23 cellular contexts compared by ENCODE assay signal in genomic region chr1:39109653-39110052, GRCh38.
DNase-seq lines count a peak whose midpoint lies in the region; ATAC-seq, FAIRE-seq and TF ChIP-seq lines count a peak whose summit lies in the region.
"Had no signal": no experiment of that assay in that cellular context is flagged by ENCODE, and none has a peak within 500 bp of the region (broad histone marks: within the 10 kb centered on the region; RNA-seq: fewer than 3 reads in every experiment).

No MANE protein-coding gene starts in this region.

- H3K4me3 Mint-ChIP-seq in activated T-cell treated with anti-CD3 and anti-CD28 coated beads, Interleukin-2, amount 50 U/mL, for 72 hours: no peak overlapping the region
- no peak overlapping the region for H3K4me3 Mint-ChIP-seq in activated T-cell treated with anti-CD3 and anti-CD28 coated beads, Interleukin-2, amount 50 U/mL, for 24 hours
- H3K4me3 Mint-ChIP-seq: activated CD8-positive, alpha-beta memory T cell treated with anti-CD3 and anti-CD28 coated beads, Interleukin-2, amount 10 ng/mL, durations not matched to agents 7 days and 5 days; endodermal cell; mesothelial cell of epicardium; stimulated activated naive CD8-positive, alpha-beta T cell treated with anti-CD3 and anti-CD28 coated beads, Interleukin-15, Interleukin-2, amounts not matched to agents 100 ng/mL and 50 ng/mL, for 24 hours had no signal

- no peak for TF ChIP-seq CTCF in pancreas (IDR thresholded peaks at IDR 0.05)

- no peaks in the 10 kb centered on the region for H3K36me3 Mint-ChIP-seq in activated T-cell treated with anti-CD3 and anti-CD28 coated beads, Interleukin-2, amount 50 U/mL, for 72 hours (ENCODE audit: insufficient read depth in 2 of 2)
- H3K36me3 Mint-ChIP-seq in activated T-cell treated with anti-CD3 and anti-CD28 coated beads, Interleukin-2, amount 50 U/mL, for 24 hours (ENCODE audit: low read depth): peaks cover 4% of the 10 kb centered on the region
- H3K36me3 Mint-ChIP-seq: activated CD8-positive, alpha-beta memory T cell treated with anti-CD3 and anti-CD28 coated beads, Interleukin-2, amount 10 ng/mL, durations not matched to agents 7 days and 5 days; mesothelial cell of epicardium had no signal

- ATAC-seq in activated T-cell treated with anti-CD3 and anti-CD28 coated beads, Interleukin-2, amount 50 U/mL, for 72 hours (replicated peaks in 1 of 2): peak; percentile 17 to 42
- ATAC-seq in pancreas (no peak), HG03378 (IDR thresholded peaks at IDR 0.05; ENCODE audit: unreplicated experiment) (no peak)
- ATAC-seq: activated CD8-positive, alpha-beta memory T cell treated with anti-CD3 and anti-CD28 coated beads, Interleukin-2, amount 10 ng/mL, durations not matched to agents 7 days and 5 days had no signal

- intact Hi-C loops in pancreas (cut with DNase I): loop anchor here in 1 of 3 donors (10.0 kb wide), 1 partner anchor 265 kb away; no protein-coding TSS in a partner anchor

- H3K27ac ChIP-seq in epithelial cell of prostate: peak overlapping the region; percentile 97
- H3K27ac ChIP-seq in pancreas: no peak overlapping the region
- H3K27ac ChIP-seq: BLaER1 had no signal

- H3K4me3 ChIP-seq in pancreas: no peak overlapping the region
- H3K4me3 ChIP-seq: BLaER1, MG63, Peyer's patch had no signal

- H3K4me1 Mint-ChIP-seq in activated T-cell treated with anti-CD3 and anti-CD28 coated beads, Interleukin-2, amount 50 U/mL, for 72 hours (ENCODE audit: low read depth): peaks cover 22% of the 10 kb centered on the region
- peaks cover 22% of the 10 kb centered on the region for H3K4me1 Mint-ChIP-seq in activated T-cell treated with anti-CD3 and anti-CD28 coated beads, Interleukin-2, amount 50 U/mL, for 24 hours (ENCODE audit: low read depth)

- H3K4me1 ChIP-seq in pancreas: peaks cover 6 to 40% (median 10%) of the 10 kb centered on the region in 3 donors

- peak overlapping the region; percentile 65 for H3K27ac Mint-ChIP-seq in activated T-cell treated with anti-CD3 and anti-CD28 coated beads, Interleukin-2, amount 50 U/mL, for 72 hours
- no peak overlapping the region for H3K27ac Mint-ChIP-seq in activated T-cell treated with anti-CD3 and anti-CD28 coated beads, Interleukin-2, amount 50 U/mL, for 24 hours
- H3K27ac Mint-ChIP-seq: activated CD8-positive, alpha-beta memory T cell treated with anti-CD3 and anti-CD28 coated beads, Interleukin-2, amount 10 ng/mL, durations not matched to agents 7 days and 5 days; stimulated activated naive CD8-positive, alpha-beta T cell treated with anti-CD3 and anti-CD28 coated beads, Interleukin-15, Interleukin-2, amounts not matched to agents 100 ng/mL and 50 ng/mL, for 24 hours had no signal

- H3K9me3 Mint-ChIP-seq in activated T-cell treated with anti-CD3 and anti-CD28 coated beads, Interleukin-2, amount 50 U/mL, for 72 hours: no peaks in the 10 kb centered on the region
- no peaks in the 10 kb centered on the region for H3K9me3 Mint-ChIP-seq in activated T-cell treated with anti-CD3 and anti-CD28 coated beads, Interleukin-2, amount 50 U/mL, for 24 hours
- H3K9me3 Mint-ChIP-seq: endodermal cell; mesothelial cell of epicardium; stimulated activated naive CD8-positive, alpha-beta T cell treated with anti-CD3 and anti-CD28 coated beads, Interleukin-15, Interleukin-2, amounts not matched to agents 100 ng/mL and 50 ng/mL, for 24 hours had no signal

- H3K27me3 Mint-ChIP-seq in activated T-cell treated with anti-CD3 and anti-CD28 coated beads, Interleukin-2, amount 50 U/mL, for 72 hours (ENCODE audit: low read depth): peaks cover 11% of the 10 kb centered on the region
- H3K27me3 Mint-ChIP-seq in activated T-cell treated with anti-CD3 and anti-CD28 coated beads, Interleukin-2, amount 50 U/mL, for 24 hours: peaks cover 7% of the 10 kb centered on the region

- 71 to 83% methylated on average over 2 of the region's 2 CpGs for WGBS in pancreas, 2 donors

- DNase-seq in activated T-cell treated with anti-CD3 and anti-CD28 coated beads, Interleukin-2, amount 50 U/mL, for 72 hours: no peak
- DNase-seq in activated T-cell treated with anti-CD3 and anti-CD28 coated beads, Interleukin-2, amount 50 U/mL, for 24 hours: no peak
- DNase-seq in epithelial cell of prostate (ENCODE audit: low read depth, low spot score) (no peak), pancreas (no peak), NCI-H2196 (lab: John Stamatoyannopoulos, UW; ENCODE audit: unreplicated experiment) (no peak), NCI-H187 treated with DMSO at 0.1 percent for 48 hours (lab: John Stamatoyannopoulos, UW) (no peak), SHP77 (lab: John Stamatoyannopoulos, UW) (no peak)
- DNase-seq: activated CD4-positive, alpha-beta T cell treated with anti-CD3 and anti-CD28 coated beads for 1 hour; activated CD8-positive, alpha-beta memory T cell treated with anti-CD3 and anti-CD28 coated beads, Interleukin-2, amount 10 ng/mL, durations not matched to agents 7 days and 5 days; activated gamma-delta T cell treated with Interleukin-2 at 50 U/mL for 16 hours; cerebellar nuclear complex; endodermal cell; GF-D8; kidney glomerular epithelial cell; MG63; NCI-H2227 treated with DMSO at 0.1 percent for 48 hours; Peyer's patch; retina had no signal

- no peaks in the 10 kb centered on the region for H3K36me3 ChIP-seq in pancreas
- H3K36me3 ChIP-seq: MG63, Peyer's patch had no signal

- no peaks in the 10 kb centered on the region for H3K9me3 ChIP-seq in pancreas
- H3K9me3 ChIP-seq: BLaER1, MG63, Peyer's patch had no signal

- FAIRE-seq in pancreas (lab: Jason Lieb, UNC): peak; percentile 5
- FAIRE-seq: D721Med had no signal

- H3K27me3 ChIP-seq in pancreas: no peaks in the 10 kb centered on the region
- H3K27me3 ChIP-seq: BLaER1, MG63, Peyer's patch had no signal

Comparison
In these comparisons a context has a peak if more than half of its experiments do, and no peak if none do; other contexts are left out.
1. ATAC-seq: peak in activated T-cell treated with anti-CD3 and anti-CD28 coated beads, Interleukin-2, amount 50 U/mL, for 72 hours (2 of 2); none in pancreas (0 of 4) and HG03378 (single experiment).